ENCODE assay signal across 10 cellular contexts in the genomic region with DNA sequence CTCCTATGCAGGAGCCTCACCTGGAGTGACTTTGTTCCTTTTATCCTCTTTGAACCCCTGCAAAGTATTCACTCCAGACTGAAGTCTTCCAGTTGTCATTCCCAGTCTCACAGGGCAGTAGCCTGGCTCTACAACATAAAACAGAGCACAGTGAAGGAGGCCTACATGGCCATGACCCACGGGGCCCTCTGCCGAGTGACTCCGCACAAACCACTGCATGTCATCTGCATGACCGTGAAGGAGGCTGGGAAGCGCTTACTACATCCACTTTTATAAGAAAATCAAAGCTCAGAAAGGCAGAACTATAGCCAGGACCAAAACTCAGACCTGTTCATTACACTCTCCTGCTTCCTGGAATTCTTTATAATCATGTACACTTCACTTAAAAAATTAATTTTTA.
"Had no signal": no experiment of that assay in that cellular context is flagged by ENCODE, and none has a peak within 500 bp of the region (broad histone marks: within the 10 kb centered on the region; RNA-seq: fewer than 3 reads in every experiment).

No MANE protein-coding gene starts in this region.

- H3K4me3 Mint-ChIP-seq: activated naive CD8-positive, alpha-beta T cell treated with anti-CD3 and anti-CD28 coated beads, Interleukin-2, amount 50 U/mL, for 24 hours had no signal

- H3K27ac ChIP-seq: ascending aorta, dorsolateral prefrontal cortex, neutrophil, SK-N-MC, thyroid gland had no signal

- DNase-seq: activated gamma-delta T cell treated with Interleukin-2 at 50 U/mL for 16 hours; dorsolateral prefrontal cortex; stimulated activated CD4-positive, alpha-beta T cell treated with anti-CD3 and anti-CD28 coated beads, Interleukin-1b, Interleukin-23, amount 100 ng/mL, for 48 hours; thyroid gland had no signal

- H3K4me3 ChIP-seq: ascending aorta, dorsolateral prefrontal cortex, gastroesophageal sphincter, lung, SK-N-MC, thyroid gland had no signal

- H3K27me3 ChIP-seq: ascending aorta, dorsolateral prefrontal cortex, gastroesophageal sphincter, neutrophil, thyroid gland had no signal

- H3K9me3 Mint-ChIP-seq: activated naive CD8-positive, alpha-beta T cell treated with anti-CD3 and anti-CD28 coated beads, Interleukin-2, amount 50 U/mL, for 24 hours had no signal

- H3K27me3 Mint-ChIP-seq: activated naive CD8-positive, alpha-beta T cell treated with anti-CD3 and anti-CD28 coated beads, Interleukin-2, amount 50 U/mL, for 24 hours had no signal

- H3K9me3 ChIP-seq: ascending aorta, gastroesophageal sphincter, neutrophil, thyroid gland had no signal
